ENCODE assay signal across 12 cellular contexts in genomic region chr14:37565550-37565949, GRCh38. TPM values are rescaled to one million over a fixed set of nuclear protein-coding genes. Genes with fewer than 3 reads are reported as not detected.
A peak's percentile ranks its signal among the peaks of the same experiment; 100 is the strongest.
DNase-seq lines count a peak whose midpoint lies in the region; ATAC-seq, FAIRE-seq and TF ChIP-seq lines count a peak whose summit lies in the region.
"Had no signal": no experiment of that assay in that cellular context is flagged by ENCODE, and none has a peak within 500 bp of the region (broad histone marks: within the 10 kb centered on the region; RNA-seq: fewer than 3 reads in every experiment).

No MANE protein-coding gene starts in this region.

- CTCF ChIA-PET in A673 (lab: Charles Lee), result no interaction called here
- CTCF ChIA-PET in HCT116 (lab: Charles Lee), result no interaction called here
- CTCF ChIA-PET in Panc1 (lab: Charles Lee), result no interaction called here

- no peaks in the 10 kb centered on the region for H3K27me3 Mint-ChIP-seq in natural killer cell (ENCODE audit: low read depth in 2 of 2)

- H3K9me2 ChIP-seq in HCT116 (ENCODE audit: insufficient read depth) (no peaks in the 10 kb centered on the region), hepatocyte (replicated peaks; ENCODE audit: insufficient read depth) (no peaks in the 10 kb centered on the region)

- no peak for ATAC-seq in HCT116
- no peak for ATAC-seq in Panc1
- no peak for ATAC-seq in HG03378 (IDR thresholded peaks at IDR 0.05; ENCODE audit: unreplicated experiment)
- ATAC-seq in natural killer cell, result no peak

- H3K27ac ChIP-seq in A673 (ENCODE audit: low read depth, low read length, poor library complexity, severe bottlenecking), result no peak overlapping the region
- H3K27ac ChIP-seq in HCT116 (ENCODE audit: low read depth, low read length), result no peak overlapping the region
- H3K27ac ChIP-seq in Panc1 (ENCODE audit: low read length), result peak overlapping the region; percentile 73
- peak overlapping the region; percentile 76 for H3K27ac ChIP-seq in hepatocyte
- H3K27ac ChIP-seq in osteoblast (ENCODE audit: low read depth, low read length), result no peak overlapping the region

- H3K4me3 ChIP-seq in A673 (ENCODE audit: low read depth, low read length, poor library complexity, severe bottlenecking), result no peak overlapping the region
- H3K4me3 ChIP-seq in HCT116 (replicated peaks in 1 of 2; ENCODE audit: low read depth in 1 of 2, low read length in 2 of 2), result no peak overlapping the region
- no peak overlapping the region for H3K4me3 ChIP-seq in Panc1 (ENCODE audit: low read depth in 2 of 2, low read length in 2 of 2)
- H3K4me3 ChIP-seq in hepatocyte, result no peak overlapping the region
- no peak overlapping the region for H3K4me3 ChIP-seq in osteoblast (ENCODE audit: insufficient read depth, low read length)

- no peaks in the 10 kb centered on the region for H3K36me3 ChIP-seq in A673 (ENCODE audit: insufficient read depth, low read length, poor library complexity, severe bottlenecking)
- no peaks in the 10 kb centered on the region for H3K36me3 ChIP-seq in HCT116 (ENCODE audit: control insufficient read depth in 1 of 2, insufficient read depth in 2 of 2, low read length in 2 of 2)
- H3K36me3 ChIP-seq in Panc1 (ENCODE audit: control insufficient read depth, insufficient read depth, low read length), result no peaks in the 10 kb centered on the region
- no peaks in the 10 kb centered on the region for H3K36me3 ChIP-seq in hepatocyte (replicated peaks; ENCODE audit: insufficient read depth, low read depth)
- no peaks in the 10 kb centered on the region for H3K36me3 ChIP-seq in osteoblast (ENCODE audit: insufficient read depth, low read length)

- H3K4me2 ChIP-seq in HCT116 (ENCODE audit: low read length) (no peak overlapping the region), hepatocyte (peak overlapping the region; percentile 58), osteoblast (ENCODE audit: insufficient read depth, low read length) (no peak overlapping the region)

- H2AFZ ChIP-seq in HCT116 (ENCODE audit: low read depth, low read length, poor library complexity, severe bottlenecking) (no peak overlapping the region), hepatocyte (no peak overlapping the region), osteoblast (ENCODE audit: low read length) (no peak overlapping the region)

- H3K27me3 ChIP-seq in A673 (replicated peaks; ENCODE audit: insufficient read depth, low read depth, low read length, poor library complexity) (no peaks in the 10 kb centered on the region), HCT116 (ENCODE audit: insufficient read depth, low read length) (no peaks in the 10 kb centered on the region), Panc1 (ENCODE audit: control insufficient read depth, insufficient read depth, low read length) (no peaks in the 10 kb centered on the region), hepatocyte (no peaks in the 10 kb centered on the region), osteoblast (ENCODE audit: insufficient read depth, low read length) (no peaks in the 10 kb centered on the region)

- FAIRE-seq in urothelium cell line (lab: Jason Lieb, UNC), result no peak
- FAIRE-seq: frontal cortex had no signal

- peak; percentile 23 for TF ChIP-seq CTCF in A673 (conservative IDR thresholded peaks at IDR 0.05; ENCODE audit: low read depth, low read length)
- peak; percentile 22 to 55 (median 37); a peak in 5 of 6 replicates for TF ChIP-seq CTCF in HCT116 (IDR thresholded peaks at IDR 0.05 in 2 of 3, conservative IDR thresholded peaks at IDR 0.05 in 1 of 3; ENCODE audit: borderline replicate concordance in 1 of 3, insufficient read depth in 1 of 3, low read depth in 2 of 3, low read length in 2 of 3)
- TF ChIP-seq CTCF in Panc1 (IDR thresholded peaks at IDR 0.05), result peak; percentile 16; the same call in 1 of the 2 replicates
- TF ChIP-seq CTCF in hepatocyte (IDR thresholded peaks at IDR 0.05; ENCODE audit: poor library complexity), result peak; percentile 43
- TF ChIP-seq CTCF in osteoblast (IDR thresholded peaks at IDR 0.05; ENCODE audit: extremely low read depth, low read depth, low read length), result no peak
- TF ChIP-seq CTCF in natural killer cell (IDR thresholded peaks at IDR 0.05), result no peak

- in situ Hi-C loops in Panc1 (cut with HindIII; ENCODE audit: low pct_unique_long_range_greater_than_20kb, low sequenced_read_pairs), result no loop called here

- H3K9me3 ChIP-seq in A673 (ENCODE audit: low read depth, low read length, poor library complexity, severe bottlenecking) (no peaks in the 10 kb centered on the region), HCT116 (ENCODE audit: control insufficient read depth in 1 of 2, insufficient read depth in 1 of 2, low read depth in 1 of 2, low read length in 2 of 2) (no peaks in the 10 kb centered on the region), Panc1 (ENCODE audit: control insufficient read depth, insufficient read depth, low read depth, low read length) (no peaks in the 10 kb centered on the region), hepatocyte (ENCODE audit: low read depth) (no peaks in the 10 kb centered on the region), osteoblast (ENCODE audit: low read depth, low read length) (no peaks in the 10 kb centered on the region)

- H3K9me3 Mint-ChIP-seq in natural killer cell, result peaks cover 0 to 3% of the 10 kb centered on the region in 2 donors

- no peak overlapping the region for H3K9ac ChIP-seq in HCT116 (ENCODE audit: low read length)

- 82% methylated on average over 1 of the region's 1 CpG for WGBS in hepatocyte (ENCODE audit: low lambda C conversion rate, missing lambda C conversion rate)

- H3K4me1 Mint-ChIP-seq in natural killer cell, result no peaks in the 10 kb centered on the region
- H3K4me1 Mint-ChIP-seq: CD14-positive monocyte had no signal

- DNase-seq in A673 (ENCODE audit: low spot score), result no peak
- DNase-seq in HCT116 (ENCODE audit: low read depth, low spot score), result no peak
- no peak for DNase-seq in Panc1 (ENCODE audit: low read depth, low spot score)
- DNase-seq in hepatocyte (ENCODE audit: low spot score), result no peak
- DNase-seq in urothelium cell line (ENCODE audit: low spot score), result no peak
- no peak for DNase-seq in osteoblast (ENCODE audit: insufficient read length, low spot score, missing footprints)
- DNase-seq in natural killer cell, result no peak
- DNase-seq: activated CD4-positive, CD25-positive, alpha-beta regulatory T cell treated with anti-CD3 and anti-CD28 coated beads, Interleukin-2, amount 50 U/mL, for 72 hours had no signal

- intact Hi-C loops in A673 (cut with micrococcal nuclease; ENCODE audit: unreplicated experiment), result no loop called here
- intact Hi-C loops in HCT116 (cut with micrococcal nuclease), result loop anchor here (1.0 kb wide), 1 partner anchor 319 kb away; no protein-coding TSS in a partner anchor
- intact Hi-C loops in Panc1 (cut with micrococcal nuclease; ENCODE audit: unreplicated experiment), result no loop called here
- intact Hi-C loops in natural killer cell (cut with micrococcal nuclease), result no loop called here

- H3K36me3 Mint-ChIP-seq in natural killer cell, result no peaks in the 10 kb centered on the region
- H3K36me3 Mint-ChIP-seq: CD14-positive monocyte had no signal

- RAD21 ChIA-PET in HCT116 (lab: Charles Lee; ENCODE audit: low non-redundant PET in 1 of 2, low total read pairs in 2 of 2, uncharacterized antibody in 2 of 2, unreplicated experiment in 2 of 2), result no interaction called here

- H4K20me1 ChIP-seq in HCT116 (ENCODE audit: insufficient read depth) (no peaks in the 10 kb centered on the region), hepatocyte (ENCODE audit: insufficient read depth, poor library complexity, severe bottlenecking) (no peaks in the 10 kb centered on the region), osteoblast (ENCODE audit: insufficient read depth, low read length) (no peaks in the 10 kb centered on the region)

- no peak for TF ChIP-seq POLR2A in HCT116 (IDR thresholded peaks at IDR 0.05; ENCODE audit: borderline replicate concordance, extremely low read depth, insufficient read depth, insufficient read length)

- H3K79me2 ChIP-seq in HCT116 (ENCODE audit: insufficient read depth, low read length) (no peaks in the 10 kb centered on the region), hepatocyte (peaks cover 34% of the 10 kb centered on the region), osteoblast (ENCODE audit: insufficient read depth, low read length) (no peaks in the 10 kb centered on the region)

- no peaks in the 10 kb centered on the region for H3K4me1 ChIP-seq in A673 (ENCODE audit: insufficient read depth, low read length, poor library complexity, severe bottlenecking)
- H3K4me1 ChIP-seq in HCT116 (ENCODE audit: control insufficient read depth in 1 of 2, insufficient read depth in 2 of 2, low read length in 2 of 2), result no peaks in the 10 kb centered on the region
- peaks cover 3% of the 10 kb centered on the region for H3K4me1 ChIP-seq in Panc1 (ENCODE audit: control insufficient read depth, insufficient read depth, low read length)
- H3K4me1 ChIP-seq in hepatocyte (ENCODE audit: insufficient read depth), result no peaks in the 10 kb centered on the region
- no peaks in the 10 kb centered on the region for H3K4me1 ChIP-seq in osteoblast (ENCODE audit: insufficient read depth, low read length)

- BruUV-seq in A673 (replicated peaks; lab: Mats Ljungman, UMichigan) (no TSS peak), HCT116 (replicated peaks; lab: Mats Ljungman, UMichigan) (no TSS peak), Panc1 (replicated peaks; lab: Mats Ljungman, UMichigan) (no TSS peak)

- TF ChIP-seq RAD21 in HCT116 (IDR thresholded peaks at IDR 0.05; ENCODE audit: low read depth), result peak; percentile 44

- POLR2A ChIA-PET in A673 (lab: Charles Lee; ENCODE audit: low non-redundant PET), result no interaction called here
- POLR2A ChIA-PET in HCT116 (lab: Charles Lee), result no interaction called here
- POLR2A ChIA-PET in Panc1 (lab: Charles Lee), result no interaction called here

- no peak overlapping the region for H3K27ac Mint-ChIP-seq in natural killer cell
- H3K27ac Mint-ChIP-seq: CD14-positive monocyte had no signal

- no peak overlapping the region for H3K4me3 Mint-ChIP-seq in natural killer cell
- H3K4me3 Mint-ChIP-seq: CD14-positive monocyte had no signal

TF ChIP-seq in HCT116, 20 proteins besides CTCF, POLR2A, EP300 and RAD21 (continues in another document):
- TF ChIP-seq CBX3 (IDR thresholded peaks at IDR 0.05; ENCODE audit: low read depth), result no peak
- no peak for TF ChIP-seq EZH2phosphoT487 (IDR thresholded peaks at IDR 0.05; ENCODE audit: borderline replicate concordance)
- no peak for TF ChIP-seq SIN3A (IDR thresholded peaks at IDR 0.05; ENCODE audit: low read depth)
- TF ChIP-seq EZH2 (IDR thresholded peaks at IDR 0.05), result no peak

RNA-seq across cellular contexts. Expression of gene FOXA1, which starts 29.5 kb away (rescaled TPM):
- total RNA-seq in A673 (2021), result 4.3 and 7.5 TPM in 2 replicates
- total RNA-seq in HCT116 (2021; ENCODE audit: unreplicated experiment), result 1.3 TPM
- 0.48 and 0.59 TPM in 2 replicates for polyA plus RNA-seq in HCT116 (2012)
- 8.7 TPM for total RNA-seq in Panc1 (2021; ENCODE audit: unreplicated experiment)
- polyA plus RNA-seq in Panc1 (2012; ENCODE audit: insufficient read length), result 5.2 TPM
- 87.9 and 89.2 TPM in 2 replicates for total RNA-seq in hepatocyte
- 75.3 and 85.7 TPM in 2 replicates for polyA plus RNA-seq in hepatocyte
- 0.36 TPM in 1 of 2 replicates, not detected in the other for total RNA-seq in osteoblast
- total RNA-seq in natural killer cell, result not detected
- total RNA-seq: frontal cortex, omental fat pad had no signal
- polyA plus RNA-seq: CD14-positive monocyte had no signal

RNA-seq across cellular contexts. Expression of gene TTC6, which starts 29.9 kb away (rescaled TPM):
- 0.11 and 0.35 TPM in 2 replicates for total RNA-seq in A673 (2021)
- total RNA-seq in HCT116 (2021; ENCODE audit: unreplicated experiment), result 0.10 TPM
- not detected in 2 replicates for polyA plus RNA-seq in HCT116 (2012)
- 0.54 TPM for total RNA-seq in Panc1 (2021; ENCODE audit: unreplicated experiment)
- polyA plus RNA-seq in Panc1 (2012; ENCODE audit: insufficient read length), result 0.68 TPM
- total RNA-seq in hepatocyte, result 20.1 and 20.8 TPM in 2 replicates
- polyA plus RNA-seq in hepatocyte, result 6.4 and 8.8 TPM in 2 replicates
- total RNA-seq in osteoblast, result under 0.01 TPM in 2 replicates
- total RNA-seq in natural killer cell, result not detected
- total RNA-seq: omental fat pad had no signal
- polyA plus RNA-seq: CD14-positive monocyte had no signal

Comparison
In these comparisons a context has a peak if more than half of its experiments do, and no peak if none do; other contexts are left out.
1. H3K27ac ChIP-seq: peak in Panc1 (single experiment) and hepatocyte (single experiment); none in A673 (single experiment), HCT116 (single experiment) and osteoblast (single experiment).
2. CTCF ChIP-seq: peak in A673 (single experiment), HCT116 (3 of 3), Panc1 (single experiment) and hepatocyte (single experiment); none in osteoblast (single experiment) and natural killer cell (single experiment).
3. RNA of gene TTC6, which starts 29.9 kb away (total RNA-seq): 20.1 to 20.8 TPM in hepatocyte; 0.54 TPM in Panc1 (single experiment), 0.11 to 0.35 TPM in A673, 0.10 TPM in HCT116 (single experiment), under 0.01 TPM in osteoblast and not detected in natural killer cell; every median in the first group is over 10 times any median in the second.